Comparison of ENCODE assay signal across 8 cellular contexts in the genomic region with DNA sequence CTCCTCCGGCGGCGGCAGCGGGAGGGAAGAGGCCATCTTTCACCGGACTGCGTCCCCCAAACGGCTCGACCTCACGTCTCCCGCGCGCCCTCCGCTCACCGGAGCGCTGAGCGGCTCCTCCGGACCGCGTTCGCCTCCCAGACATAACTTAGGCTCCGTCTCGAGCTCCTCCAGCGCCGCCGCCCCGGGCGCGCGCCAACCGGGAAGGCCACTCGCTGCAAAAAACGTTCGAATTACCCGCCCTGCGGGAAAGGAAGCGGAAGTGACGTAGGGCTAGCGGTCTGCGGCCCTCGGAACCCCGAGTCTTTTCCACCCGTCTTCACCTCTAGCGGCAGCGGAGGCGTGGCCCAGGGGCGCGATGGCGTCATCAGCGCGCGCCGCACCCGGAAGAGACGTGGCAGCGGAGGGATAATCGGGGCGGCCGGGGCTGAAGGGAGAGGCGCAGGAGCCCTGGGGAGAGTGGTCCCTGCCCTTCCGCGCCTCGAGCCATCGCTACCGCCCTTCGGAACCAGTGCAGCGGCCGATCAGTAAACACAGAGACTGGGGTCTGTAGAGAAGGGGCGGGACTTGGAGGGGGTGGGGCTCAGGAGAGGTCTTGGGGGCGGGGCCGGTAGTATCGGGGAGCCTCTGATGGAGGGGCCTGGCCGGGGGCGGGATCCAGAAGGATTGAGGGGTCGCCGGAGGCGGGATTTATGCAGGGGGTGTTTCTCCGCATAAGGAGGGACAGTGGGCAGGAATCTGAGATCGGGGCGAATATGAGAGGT. TPM values are rescaled to one million over a fixed set of nuclear protein-coding genes. Genes with fewer than 3 reads are reported as not detected.
DNase-seq lines count a peak whose midpoint lies in the region; ATAC-seq and TF ChIP-seq lines count a peak whose summit lies in the region.

A gene with protein sequence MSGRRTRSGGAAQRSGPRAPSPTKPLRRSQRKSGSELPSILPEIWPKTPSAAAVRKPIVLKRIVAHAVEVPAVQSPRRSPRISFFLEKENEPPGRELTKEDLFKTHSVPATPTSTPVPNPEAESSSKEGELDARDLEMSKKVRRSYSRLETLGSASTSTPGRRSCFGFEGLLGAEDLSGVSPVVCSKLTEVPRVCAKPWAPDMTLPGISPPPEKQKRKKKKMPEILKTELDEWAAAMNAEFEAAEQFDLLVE (minus strand): TSS at position 207 of the 764 bp plus-strand sequence. CDS start 62 bp downstream, at position 145.
A gene (plus strand): TSS at position 389 of the 764 bp plus-strand sequence. CDS start 477 bp downstream, outside the sequence.

- H3K4me1 ChIP-seq in esophagus muscularis mucosa (peaks cover 17 to 24% (median 21%) of the 10 kb centered on the region in 4 donors), muscle layer of duodenum (ENCODE audit: control insufficient read depth in 1 of 2, insufficient read depth in 2 of 2, low read length in 2 of 2) (peaks cover 11 to 19% of the 10 kb centered on the region in 2 donors)

- H3K27me3 ChIP-seq in esophagus muscularis mucosa = no peaks in the 10 kb centered on the region
- no peaks in the 10 kb centered on the region for H3K27me3 ChIP-seq in muscle layer of duodenum (ENCODE audit: low read depth, low read length)

- H3K27ac ChIP-seq in esophagus muscularis mucosa (replicated peaks in 1 of 4) (peak within 1 kb of the TSS; percentile 90 to 97 (median 92)), muscle layer of duodenum (ENCODE audit: low read length) (peak within 1 kb of the TSS; percentile 78)

- no peaks in the 10 kb centered on the region for H3K9me3 ChIP-seq in esophagus muscularis mucosa
- no peaks in the 10 kb centered on the region for H3K9me3 ChIP-seq in muscle layer of duodenum (ENCODE audit: control insufficient read depth in 1 of 2, low read length in 2 of 2)

- no peak for TF ChIP-seq POLR2A in esophagus muscularis mucosa (IDR thresholded peaks at IDR 0.05; ENCODE audit: low read depth)

- peaks cover 22 to 41% (median 40%) of the 10 kb centered on the region in 4 donors for H3K36me3 ChIP-seq in esophagus muscularis mucosa
- H3K36me3 ChIP-seq in muscle layer of duodenum (ENCODE audit: control insufficient read depth in 1 of 2, insufficient read depth in 2 of 2, low read length in 2 of 2) = peaks cover 10 to 41% of the 10 kb centered on the region in 2 donors

- under 1% methylated on average over 68 of the region's 79 CpGs for WGBS in esophagus muscularis mucosa

- TF ChIP-seq CTCF in esophagus muscularis mucosa (IDR thresholded peaks at IDR 0.05) = peak in 1 of 3 experiments; percentile 28

- intact Hi-C loops in esophagus muscularis mucosa (cut with DNase I) = loop anchor here (1.0 to 5.0 kb wide), 3 partner anchors 12 to 72 kb away; a partner anchor contains a TSS

- DNase-seq in DMS79 treated with DMSO at 0.1 percent for 48 hours (lab: John Stamatoyannopoulos, UW) (peak; percentile 94), Kasumi-1 (lab: John Stamatoyannopoulos, UW) (peak; percentile 94 to 97), RKO (ENCODE audit: low spot score) (peak; percentile 96), activated T-helper 1 cell treated with Interleukin-2 at 50 U/mL for 16 hours (ENCODE audit: low read depth) (peak; percentile 95), esophagus muscularis mucosa (ENCODE audit: extremely low spot score) (peak; percentile 99)
- DNase-seq in stimulated activated CD8-positive, alpha-beta memory T cell treated with anti-CD3 and anti-CD28 coated beads, Interleukin-7, amount 100 ng/mL, for 24 hours (ENCODE audit: low read depth) = peak; percentile 93

- no peak for TF ChIP-seq EP300 in esophagus muscularis mucosa (IDR thresholded peaks at IDR 0.05)

- H3K4me3 ChIP-seq in esophagus muscularis mucosa (peak within 1 kb of the TSS; percentile 64 to 93 (median 83)), muscle layer of duodenum (ENCODE audit: low read depth in 1 of 2, low read length in 2 of 2) (peak within 1 kb of the TSS; percentile 79 to 83)

- peak; percentile 71 for ATAC-seq in GM21825 (IDR thresholded peaks at IDR 0.05; ENCODE audit: unreplicated experiment)

RNA-seq across cellular contexts. Expression of the first gene that starts in this region (rescaled TPM):
- 1 to 10 TPM in 1 of 4 donors, under 1 TPM in 3; 0.33 to 1.1 (median 0.38) TPM for total RNA-seq in esophagus muscularis mucosa

RNA-seq across cellular contexts. Expression of the second gene that starts in this region (rescaled TPM):
- total RNA-seq in esophagus muscularis mucosa = 10 to 100 TPM; 24.1 to 50.7 (median 43.7) TPM

Comparison
In these comparisons a context has a peak if more than half of its experiments do, and no peak if none do; other contexts are left out.
1. Peak in every context shown above with its lines: DNase-seq, ATAC-seq, H3K4me3 ChIP-seq and H3K27ac ChIP-seq.